24 cellular contexts compared by ENCODE assay signal in genomic region chr4:127219247-127219646, GRCh38.
"Had no signal": no experiment of that assay in that cellular context is flagged by ENCODE, and none has a peak within 500 bp of the region (broad histone marks: within the 10 kb centered on the region; RNA-seq: fewer than 3 reads in every experiment).

No MANE protein-coding gene starts in this region.

- H3K4me2 ChIP-seq: SK-N-SH had no signal

- H3K27ac ChIP-seq: SJCRH30 had no signal

- H3K9ac ChIP-seq: SK-N-SH had no signal

- H3K9me3 ChIP-seq: SJCRH30, SK-N-SH had no signal

- ATAC-seq: activated CD8-positive, alpha-beta T cell treated with anti-CD3 and anti-CD28 coated beads, Interleukin-2, amount 10 ng/mL, durations not matched to agents 7 days and 5 days; Panc1 had no signal

- H3K27me3 ChIP-seq: SJCRH30 had no signal

- H3K36me3 ChIP-seq: SJCRH30 had no signal

- H3K4me3 ChIP-seq: SJCRH30 had no signal

- H3K4me1 ChIP-seq: SJCRH30 had no signal

- DNase-seq: activated CD4-positive, alpha-beta T cell treated with anti-CD3 and anti-CD28 coated beads, Interleukin-2, amount 10 ng/mL, durations not matched to agents 24 days and 14 days; activated CD4-positive, alpha-beta T cell treated with anti-CD3 and anti-CD28 coated beads, Interleukin-2, amount 50 U/mL, for 48 hours; activated CD8-positive, alpha-beta T cell treated with anti-CD3 and anti-CD28 coated beads, Interleukin-2, amount 10 ng/mL, durations not matched to agents 7 days and 5 days; activated gamma-delta T cell; activated naive CD4-positive, alpha-beta T cell treated with Interleukin-2 at 50 U/mL for 16 hours; activated naive CD8-positive, alpha-beta T cell treated with anti-CD3 and anti-CD28 coated beads, Interleukin-2, amount 10 ng/mL, durations not matched to agents 7 days and 5 days; activated T-cell treated with anti-CD3 and anti-CD28 coated beads, Interleukin-2, amount 50 U/mL, for 24 hours; caudate nucleus; Karpas-422; KBM-7; NCI-H1105; NCI-H1417 treated with DMSO at 0.1 percent for 48 hours; NCI-H187 treated with DMSO at 0.1 percent for 48 hours; NCI-H2081; NCI-H345; NCI-H510A; NCI-H526; NCI-H748 treated with DMSO at 0.1 percent for 48 hours; NK-92 treated with Interleukin-12 subunit alpha and Interleukin-12 subunit beta, amount 100 ng/mL, for 24 hours; OCI-M1; SHP77; SJCRH30; SK-N-SH had no signal
